20 cellular contexts compared by ENCODE assay signal in genomic region chr5:150066436-150066835, GRCh38. TPM values are rescaled to one million over a fixed set of nuclear protein-coding genes. Genes with fewer than 3 reads are reported as not detected.
A peak's percentile ranks its signal among the peaks of the same experiment; 100 is the strongest.
DNase-seq lines count a peak whose midpoint lies in the region; ATAC-seq and TF ChIP-seq lines count a peak whose summit lies in the region.
"Had no signal": no experiment of that assay in that cellular context is flagged by ENCODE, and none has a peak within 500 bp of the region (broad histone marks: within the 10 kb centered on the region; RNA-seq: fewer than 3 reads in every experiment).

No MANE protein-coding gene starts in this region.

- H3K9me3 Mint-ChIP-seq in activated CD4-positive, alpha-beta T cell treated with anti-CD3 and anti-CD28 coated beads, Interleukin-2, amount 10 ng/mL, durations not matched to agents 24 days and 14 days, result no peaks in the 10 kb centered on the region
- no peaks in the 10 kb centered on the region for H3K9me3 Mint-ChIP-seq in chondrocyte (ENCODE audit: low read depth)
- no peaks in the 10 kb centered on the region for H3K9me3 Mint-ChIP-seq in GM23338
- H3K9me3 Mint-ChIP-seq: activated naive CD8-positive, alpha-beta T cell treated with anti-CD3 and anti-CD28 coated beads for 36 hours had no signal

- H3F3A ChIP-seq in GM23248 (ENCODE audit: insufficient read depth) (peaks cover 20% of the 10 kb centered on the region), GM23338 (replicated peaks; ENCODE audit: low read depth) (no peaks in the 10 kb centered on the region)

- no peak for DNase-seq in activated CD4-positive, alpha-beta T cell treated with anti-CD3 and anti-CD28 coated beads, Interleukin-2, amount 10 ng/mL, durations not matched to agents 24 days and 14 days
- DNase-seq in activated CD4-positive, alpha-beta T cell treated with anti-CD3 and anti-CD28 coated beads for 1 hour, result no peak
- DNase-seq in GM23248 (no peak), chondrocyte (ENCODE audit: low spot score) (peak; percentile 47), sigmoid colon (peak; percentile 37), aorta (no peak), GM23338 (ENCODE audit: low spot score) (no peak), NCI-H345 treated with DMSO at 0.1 percent for 48 hours (lab: John Stamatoyannopoulos, UW; ENCODE audit: unreplicated experiment) (no peak)
- DNase-seq: activated CD4-positive, alpha-beta T cell treated with anti-CD3 and anti-CD28 coated beads, Interleukin-2, amount 50 U/mL, for 1 hour; activated naive CD8-positive, alpha-beta T cell treated with anti-CD3 and anti-CD28 coated beads for 36 hours; colonic mucosa; MG63; midbrain; NCI-H1436 treated with DMSO at 0.1 percent for 48 hours; NCI-H2171 treated with DMSO at 0.1 percent for 48 hours; stimulated activated CD4-positive, alpha-beta T cell treated with anti-CD3 and anti-CD28 coated beads, Interleukin-12 subunit alpha, Interleukin-12 subunit beta, amount 100 ng/mL, for 4 hours had no signal

- H3K4me3 ChIP-seq in GM23248, result no peak overlapping the region
- H3K4me3 ChIP-seq in sigmoid colon, result no peak overlapping the region
- no peak overlapping the region for H3K4me3 ChIP-seq in aorta (ENCODE audit: low read length in 2 of 2)
- no peak overlapping the region for H3K4me3 ChIP-seq in GM23338
- H3K4me3 ChIP-seq: colonic mucosa, MG63, suprapubic skin, vagina had no signal

- H3K4me1 Mint-ChIP-seq in activated CD4-positive, alpha-beta T cell treated with anti-CD3 and anti-CD28 coated beads, Interleukin-2, amount 10 ng/mL, durations not matched to agents 24 days and 14 days, result peaks cover 15% of the 10 kb centered on the region
- H3K4me1 Mint-ChIP-seq in chondrocyte (ENCODE audit: low read depth) (peaks cover 42% of the 10 kb centered on the region), GM23338 (peaks cover 2% of the 10 kb centered on the region; the same call in 1 of the 3 replicates)

- ATAC-seq in aorta (ENCODE audit: low FRiP score) (no peak), GM23338 (no peak)

- H3K27ac ChIP-seq in GM23248 (peak overlapping the region; percentile 62), sigmoid colon (peak overlapping the region in 1 of 4 donors; percentile 3), aorta (ENCODE audit: low read depth in 1 of 2, low read length in 2 of 2) (no peak overlapping the region), GM23338 (ENCODE audit: low read depth) (no peak overlapping the region)
- H3K27ac ChIP-seq: colonic mucosa, vagina had no signal

- no peak for TF ChIP-seq CTCF in chondrocyte (IDR thresholded peaks at IDR 0.05)
- TF ChIP-seq CTCF in sigmoid colon (IDR thresholded peaks at IDR 0.05), result no peak
- TF ChIP-seq CTCF in GM23338 (conservative IDR thresholded peaks at IDR 0.05; ENCODE audit: low read depth in 2 of 2), result no peak

- H2AFZ ChIP-seq in GM23248 (peak overlapping the region; percentile 23; the same call in 1 of the 2 replicates), GM23338 (no peak overlapping the region)

- no peaks in the 10 kb centered on the region for H3K36me3 Mint-ChIP-seq in activated CD4-positive, alpha-beta T cell treated with anti-CD3 and anti-CD28 coated beads, Interleukin-2, amount 10 ng/mL, durations not matched to agents 24 days and 14 days (ENCODE audit: low read depth)
- H3K36me3 Mint-ChIP-seq in chondrocyte (ENCODE audit: low read depth) (no peaks in the 10 kb centered on the region), GM23338 (ENCODE audit: low read depth) (no peaks in the 10 kb centered on the region)
- H3K36me3 Mint-ChIP-seq: activated naive CD8-positive, alpha-beta T cell treated with anti-CD3 and anti-CD28 coated beads for 36 hours had no signal

- H3K36me3 ChIP-seq in GM23248 (ENCODE audit: low read depth) (no peaks in the 10 kb centered on the region), sigmoid colon (no peaks in the 10 kb centered on the region), aorta (ENCODE audit: control insufficient read depth in 1 of 2, insufficient read depth in 2 of 2, low read length in 1 of 2) (no peaks in the 10 kb centered on the region), GM23338 (ENCODE audit: insufficient read depth) (no peaks in the 10 kb centered on the region)
- H3K36me3 ChIP-seq: colonic mucosa, MG63, suprapubic skin, vagina had no signal

- H3K9ac ChIP-seq in GM23248, result no peak overlapping the region

- H3K4me1 ChIP-seq in GM23248 (ENCODE audit: insufficient read depth) (peaks cover 34% of the 10 kb centered on the region), sigmoid colon (no peaks in the 10 kb centered on the region), aorta (ENCODE audit: control insufficient read depth in 1 of 2, insufficient read depth in 2 of 2, low read length in 2 of 2) (no peaks in the 10 kb centered on the region), GM23338 (ENCODE audit: insufficient read depth) (no peaks in the 10 kb centered on the region)
- H3K4me1 ChIP-seq: colonic mucosa, suprapubic skin, vagina had no signal

- H3K4me3 Mint-ChIP-seq in activated CD4-positive, alpha-beta T cell treated with anti-CD3 and anti-CD28 coated beads, Interleukin-2, amount 10 ng/mL, durations not matched to agents 24 days and 14 days, result no peak overlapping the region
- H3K4me3 Mint-ChIP-seq in chondrocyte (ENCODE audit: unreplicated experiment) (no peak overlapping the region), GM23338 (no peak overlapping the region)
- H3K4me3 Mint-ChIP-seq: activated naive CD8-positive, alpha-beta T cell treated with anti-CD3 and anti-CD28 coated beads for 36 hours had no signal

- H3K27me3 Mint-ChIP-seq in activated CD4-positive, alpha-beta T cell treated with anti-CD3 and anti-CD28 coated beads, Interleukin-2, amount 10 ng/mL, durations not matched to agents 24 days and 14 days, result no peaks in the 10 kb centered on the region
- H3K27me3 Mint-ChIP-seq in chondrocyte (ENCODE audit: low read depth), result no peaks in the 10 kb centered on the region
- peaks cover 9% of the 10 kb centered on the region for H3K27me3 Mint-ChIP-seq in GM23338 (ENCODE audit: insufficient read depth, low read depth, poor library complexity)
- H3K27me3 Mint-ChIP-seq: activated naive CD8-positive, alpha-beta T cell treated with anti-CD3 and anti-CD28 coated beads for 36 hours had no signal

- in situ Hi-C loops in GM23248 (cut with MboI), result no loop called here

- TF ChIP-seq POLR2A in sigmoid colon (IDR thresholded peaks at IDR 0.05), result no peak

- H3K9me2 ChIP-seq in GM23248 (ENCODE audit: insufficient read depth) (no peaks in the 10 kb centered on the region), GM23338 (ENCODE audit: insufficient read depth) (no peaks in the 10 kb centered on the region)

- H3K9me3 ChIP-seq in GM23248 (ENCODE audit: low read depth) (no peaks in the 10 kb centered on the region), sigmoid colon (no peaks in the 10 kb centered on the region), aorta (ENCODE audit: control insufficient read depth, low read length) (no peaks in the 10 kb centered on the region)
- H3K9me3 ChIP-seq: colonic mucosa, MG63, suprapubic skin, vagina had no signal

- H3K27ac Mint-ChIP-seq in activated CD4-positive, alpha-beta T cell treated with anti-CD3 and anti-CD28 coated beads, Interleukin-2, amount 10 ng/mL, durations not matched to agents 24 days and 14 days, result peak overlapping the region; percentile 75
- H3K27ac Mint-ChIP-seq in chondrocyte (ENCODE audit: unreplicated experiment), result peak overlapping the region; percentile 82
- H3K27ac Mint-ChIP-seq in GM23338, result no peak overlapping the region
- H3K27ac Mint-ChIP-seq: activated naive CD8-positive, alpha-beta T cell treated with anti-CD3 and anti-CD28 coated beads for 36 hours had no signal

- 93 to 98% methylated on average over 5 of the region's 5 CpGs for WGBS in GM23248 (ENCODE audit: low coverage in 1 of 2, low lambda C conversion rate in 2 of 2, missing lambda C conversion rate in 2 of 2), 2 experiments
- 92 to 93% methylated on average over 5 of the region's 5 CpGs for WGBS in sigmoid colon, 2 donors
- WGBS in aorta, 2 donors, result 94 to 97% methylated on average over 5 of the region's 5 CpGs

- H3K27me3 ChIP-seq in GM23248 (replicated peaks; ENCODE audit: insufficient read depth) (no peaks in the 10 kb centered on the region), sigmoid colon (no peaks in the 10 kb centered on the region), aorta (ENCODE audit: control insufficient read depth in 1 of 2, insufficient read depth in 2 of 2, low read length in 1 of 2) (no peaks in the 10 kb centered on the region), GM23338 (ENCODE audit: insufficient read depth) (no peaks in the 10 kb centered on the region)
- H3K27me3 ChIP-seq: colonic mucosa, MG63, suprapubic skin, vagina had no signal

- TF ChIP-seq EP300 in sigmoid colon (IDR thresholded peaks at IDR 0.05), result no peak

- H3K4me2 ChIP-seq in GM23248 (ENCODE audit: unreplicated experiment) (peak overlapping the region; percentile 31), GM23338 (no peak overlapping the region)

- intact Hi-C loops in activated CD4-positive, alpha-beta T cell treated with anti-CD3 and anti-CD28 coated beads, Interleukin-2, amount 10 ng/mL, durations not matched to agents 24 days and 14 days (cut with micrococcal nuclease), result no loop called here
- intact Hi-C loops in sigmoid colon (cut with DNase I) (no loop called here), aorta (cut with DNase I) (no loop called here)

- H3K79me2 ChIP-seq in GM23248 (ENCODE audit: insufficient read depth) (no peaks in the 10 kb centered on the region), GM23338 (replicated peaks; ENCODE audit: insufficient read depth) (no peaks in the 10 kb centered on the region)

- H4K20me1 ChIP-seq in GM23248 (ENCODE audit: insufficient read depth) (no peaks in the 10 kb centered on the region), GM23338 (replicated peaks; ENCODE audit: insufficient read depth) (no peaks in the 10 kb centered on the region)

TF ChIP-seq in GM23338, 12 proteins besides CTCF, POLR2A, EP300 and RAD21 (continues in another document):
- TF ChIP-seq POLR2AphosphoS5 (IDR thresholded peaks at IDR 0.05; ENCODE audit: low read depth), result no peak

RNA-seq across cellular contexts. Expression of gene CSF1R, which starts 19.9 kb away (rescaled TPM):
- total RNA-seq in activated CD4-positive, alpha-beta T cell treated with anti-CD3 and anti-CD28 coated beads, Interleukin-2, amount 10 ng/mL, durations not matched to agents 24 days and 14 days, result 0.14 TPM in 1 of 2 replicates, not detected in the other
- total RNA-seq in GM23248 (2014; rRNA removed; shearing (Covaris generic)), result 0.63 TPM in 1 of 2 replicates, not detected in the other
- 0.48 and 0.56 TPM in 2 replicates for polyA plus RNA-seq in GM23248 (2016; fragmentation: Nextera tagmentation; extraction: Ambion mirVana)
- total RNA-seq in chondrocyte, result 0.62 to 1.7 TPM (median 0.65 TPM) in 3 replicates
- 10 to 100 TPM; 21.9 to 44.4 (median 36.0) TPM for total RNA-seq in sigmoid colon
- 10 to 100 TPM; 10.8 to 26.1 (median 16.3) TPM for polyA plus RNA-seq in sigmoid colon
- total RNA-seq in aorta, result 100 to 1,000 TPM in 1 of 2 donors, 10 to 100 TPM in 1; 35.3 to 125 TPM
- 10 to 100 TPM in 1 of 2 donors, 1 to 10 TPM in 1; 3.4 to 15.0 TPM for polyA plus RNA-seq in aorta
- total RNA-seq in GM23338 (2014; rRNA removed; shearing (Covaris generic)), result not detected in 2 replicates
- 0.21 TPM in 1 of 2 replicates, not detected in the other for polyA plus RNA-seq in GM23338 (2016; fragmentation: Nextera tagmentation; extraction: Ambion mirVana)
- total RNA-seq: activated naive CD8-positive, alpha-beta T cell treated with anti-CD3 and anti-CD28 coated beads for 36 hours; pulmonary artery endothelial cell had no signal
- polyA plus RNA-seq: neural cell had no signal

Comparison
In these comparisons a context has a peak if more than half of its experiments do, and no peak if none do; other contexts are left out.
1. DNase-seq: peak in chondrocyte (single experiment) and sigmoid colon (single experiment); none in activated CD4-positive, alpha-beta T cell treated with anti-CD3 and anti-CD28 coated beads, Interleukin-2, amount 10 ng/mL, durations not matched to agents 24 days and 14 days (single experiment), activated CD4-positive, alpha-beta T cell treated with anti-CD3 and anti-CD28 coated beads for 1 hour (single experiment), GM23248 (single experiment), aorta (0 of 2), GM23338 (single experiment) and NCI-H345 treated with DMSO at 0.1 percent for 48 hours (single experiment).